ENCODE assay signal across 8 cellular contexts in genomic region chr4:184475096-184475461, GRCh38. TPM values are rescaled to one million over a fixed set of nuclear protein-coding genes. Genes with fewer than 3 reads are reported as not detected.
DNase-seq lines count a peak whose midpoint lies in the region; ATAC-seq and TF ChIP-seq lines count a peak whose summit lies in the region.

No MANE protein-coding gene starts in this region.

- peaks cover 35 to 72% (median 56%) of the 10 kb centered on the region in 3 donors for H3K4me1 Mint-ChIP-seq in naive B cell

- peak; percentile 21 for ATAC-seq in esophagus mucosa
- ATAC-seq in naive B cell (ENCODE audit: low read depth in 2 of 2), result peak; percentile 17 to 19
- ATAC-seq in GM18519 (IDR thresholded peaks at IDR 0.05; ENCODE audit: low FRiP score, unreplicated experiment), result no peak

- peak overlapping the region; percentile 97 to 99 (median 98) for H3K27ac Mint-ChIP-seq in naive B cell

- DNase-seq in GM12865 (ENCODE audit: low read depth) (peak; percentile 76), GOT3 (lab: John Stamatoyannopoulos, UW) (peak; percentile 4), M059J (ENCODE audit: low read depth) (peak; percentile 50), activated T-cell treated with anti-CD3 and anti-CD28 coated beads for 4 hours (peak; percentile 56), naive B cell (peak; percentile 61), stromal cell of bone marrow (ENCODE audit: low read depth) (peak; percentile 42)

- peaks cover 5 to 9% of the 10 kb centered on the region in 2 donors for H3K36me3 Mint-ChIP-seq in naive B cell

- H3K4me3 ChIP-seq in GM12865 (ENCODE audit: low read depth, low read length), result peak overlapping the region; percentile 78

- no peak for TF ChIP-seq CTCF in GM12865 (IDR thresholded peaks at IDR 0.05; ENCODE audit: insufficient read depth, low read depth, low read length, missing control alignments)

- H3K27me3 Mint-ChIP-seq in naive B cell, result no peaks in the 10 kb centered on the region

- peak overlapping the region; percentile 96 to 100 (median 98) for H3K4me3 Mint-ChIP-seq in naive B cell

- H3K9me3 Mint-ChIP-seq in naive B cell, result no peaks in the 10 kb centered on the region

RNA-seq across cellular contexts. Expression of gene IRF2, which starts 0.7 kb away (rescaled TPM):
- 40.1 and 40.6 TPM in 2 replicates for total RNA-seq in M059J (2014; rRNA removed; shearing (Covaris generic))
- 19.1 TPM for total RNA-seq in esophagus mucosa
- polyA plus RNA-seq in naive B cell (ENCODE audit: low read depth in 6 of 6), result 100 to 1,000 TPM; 119 to 174 (median 151) TPM

Comparison
In these comparisons a context has a peak if more than half of its experiments do, and no peak if none do; other contexts are left out.
1. DNase-seq: peak in every context shown above with its lines; median percentile 76 in GM12865; 61 in naive B cell; 56 in activated T-cell treated with anti-CD3 and anti-CD28 coated beads for 4 hours; 50 in M059J; 42 in stromal cell of bone marrow; 4 in GOT3.